ENCODE assay signal across 1 cellular context in genomic region chr3:136752327-136753111, GRCh38.
TF ChIP-seq lines count a peak whose summit lies in the region.

Gene STAG1, minus strand, starts transcription at chr3:136752378. Its CDS starts 121,480 bp downstream, at chr3:136630898.

TF ChIP-seq in HepG2, 621 proteins besides CTCF, POLR2A, EP300 and RAD21 (continued from another document and continues in another):
- peak; percentile 91; the same call in 1 of the 2 replicates for TF ChIP-seq IRF9 (CRISPR knock-in tag; IDR thresholded peaks at IDR 0.05; ENCODE audit: borderline replicate concordance)
- TF ChIP-seq KAT7 (CRISPR knock-in tag; IDR thresholded peaks at IDR 0.05; ENCODE audit: borderline replicate concordance): peak; percentile 42; the same call in 1 of the 2 replicates
- TF ChIP-seq TAF1 (CRISPR knock-in tag; IDR thresholded peaks at IDR 0.05): peak; percentile 84
- TF ChIP-seq SRY (CRISPR knock-in tag; IDR thresholded peaks at IDR 0.05): peak; percentile 83
- TF ChIP-seq ZNF607 (CRISPR knock-in tag; IDR thresholded peaks at IDR 0.05; ENCODE audit: borderline replicate concordance): peak; percentile 76; the same call in 1 of the 2 replicates
- no peak for TF ChIP-seq TEAD2 (CRISPR knock-in tag; IDR thresholded peaks at IDR 0.05)
- peak; percentile 87 for TF ChIP-seq KAT8 (CRISPR knock-in tag; IDR thresholded peaks at IDR 0.05)
- TF ChIP-seq SSRP1 (CRISPR knock-in tag; IDR thresholded peaks at IDR 0.05): peak; percentile 78; the same call in 1 of the 2 replicates
- TF ChIP-seq CEBPB (IDR thresholded peaks at IDR 0.05; ENCODE audit: borderline replicate concordance, low read depth, low read length): no peak
- no peak for TF ChIP-seq ZNF251 (CRISPR knock-in tag; IDR thresholded peaks at IDR 0.05)
- no peak for TF ChIP-seq ETS1 (CRISPR knock-in tag; IDR thresholded peaks at IDR 0.05)
- no peak for TF ChIP-seq ZFP36L2 (CRISPR knock-in tag; IDR thresholded peaks at IDR 0.05)
- no peak for TF ChIP-seq NKX3-1 (CRISPR knock-in tag; IDR thresholded peaks at IDR 0.05)
- TF ChIP-seq ZMAT3 (CRISPR knock-in tag; conservative IDR thresholded peaks at IDR 0.05): peak; percentile 97
- TF ChIP-seq FOXP4 (CRISPR knock-in tag; IDR thresholded peaks at IDR 0.05): peak; percentile 66
- TF ChIP-seq ZFP62 (CRISPR knock-in tag; IDR thresholded peaks at IDR 0.05): no peak
- TF ChIP-seq ZNF138 (CRISPR knock-in tag; IDR thresholded peaks at IDR 0.05; ENCODE audit: low read depth): no peak
- TF ChIP-seq ARID3A (IDR thresholded peaks at IDR 0.05; ENCODE audit: low read depth, low read length): no peak
- TF ChIP-seq ZNF788 (CRISPR knock-in tag; IDR thresholded peaks at IDR 0.05; ENCODE audit: borderline replicate concordance): peak; percentile 84; the same call in 1 of the 2 replicates
- no peak for TF ChIP-seq HMGA1 (CRISPR knock-in tag; conservative IDR thresholded peaks at IDR 0.05)
- peak; percentile 92 for TF ChIP-seq SALL1 (CRISPR knock-in tag; IDR thresholded peaks at IDR 0.05)
- peak; percentile 82; the same call in 1 of the 2 replicates for TF ChIP-seq ZNF350 (CRISPR knock-in tag; IDR thresholded peaks at IDR 0.05; ENCODE audit: borderline replicate concordance, low read depth)
- TF ChIP-seq MTF1 (CRISPR knock-in tag; IDR thresholded peaks at IDR 0.05): no peak; the same call in 1 of the 2 replicates
- peak; percentile 73; the same call in 1 of the 2 replicates for TF ChIP-seq NRL (CRISPR knock-in tag; IDR thresholded peaks at IDR 0.05; ENCODE audit: borderline replicate concordance)
- no peak for TF ChIP-seq ZNF326 (CRISPR knock-in tag; IDR thresholded peaks at IDR 0.05; ENCODE audit: borderline replicate concordance)
- 0 out of 2 replicates have a peak, but pooled peaks have one; percentile 22 for TF ChIP-seq MIER2 (CRISPR knock-in tag; IDR thresholded peaks at IDR 0.05)
- TF ChIP-seq ZNF740 (CRISPR knock-in tag; IDR thresholded peaks at IDR 0.05): 0 out of 2 replicates have a peak, but pooled peaks have one; percentile 32
- peak; percentile 90 for TF ChIP-seq HOXA3 (CRISPR knock-in tag; IDR thresholded peaks at IDR 0.05)
- 0 out of 2 replicates have a peak, but pooled peaks have one; percentile 6 for TF ChIP-seq BHLHE40 (IDR thresholded peaks at IDR 0.05; ENCODE audit: low read length)
- TF ChIP-seq CEBPZ (IDR thresholded peaks at IDR 0.05; ENCODE audit: low read length): no peak
- TF ChIP-seq ZKSCAN1 (IDR thresholded peaks at IDR 0.05; ENCODE audit: low read length): no peak
- TF ChIP-seq DRAP1 (CRISPR knock-in tag; IDR thresholded peaks at IDR 0.05): peak; percentile 89
- TF ChIP-seq ZFP82 (CRISPR knock-in tag; IDR thresholded peaks at IDR 0.05; ENCODE audit: borderline replicate concordance): peak; percentile 93; the same call in 1 of the 2 replicates
- peak; percentile 84 for TF ChIP-seq ZNF574 (CRISPR knock-in tag; IDR thresholded peaks at IDR 0.05)
- peak; percentile 76 for TF ChIP-seq ZBTB25 (CRISPR knock-in tag; IDR thresholded peaks at IDR 0.05)
- peak; percentile 28 for TF ChIP-seq TBL1XR1 (IDR thresholded peaks at IDR 0.05; ENCODE audit: borderline replicate concordance, low read length, partially characterized antibody)
- no peak for TF ChIP-seq HMG20B (CRISPR knock-in tag; conservative IDR thresholded peaks at IDR 0.05)
- peak; percentile 36 for TF ChIP-seq THRA (CRISPR knock-in tag; IDR thresholded peaks at IDR 0.05; ENCODE audit: borderline replicate concordance)
- peak; percentile 62; the same call in 1 of the 2 replicates for TF ChIP-seq SKIL (CRISPR knock-in tag; IDR thresholded peaks at IDR 0.05; ENCODE audit: borderline replicate concordance)
